9 cellular contexts compared by ENCODE assay signal in the genomic region with DNA sequence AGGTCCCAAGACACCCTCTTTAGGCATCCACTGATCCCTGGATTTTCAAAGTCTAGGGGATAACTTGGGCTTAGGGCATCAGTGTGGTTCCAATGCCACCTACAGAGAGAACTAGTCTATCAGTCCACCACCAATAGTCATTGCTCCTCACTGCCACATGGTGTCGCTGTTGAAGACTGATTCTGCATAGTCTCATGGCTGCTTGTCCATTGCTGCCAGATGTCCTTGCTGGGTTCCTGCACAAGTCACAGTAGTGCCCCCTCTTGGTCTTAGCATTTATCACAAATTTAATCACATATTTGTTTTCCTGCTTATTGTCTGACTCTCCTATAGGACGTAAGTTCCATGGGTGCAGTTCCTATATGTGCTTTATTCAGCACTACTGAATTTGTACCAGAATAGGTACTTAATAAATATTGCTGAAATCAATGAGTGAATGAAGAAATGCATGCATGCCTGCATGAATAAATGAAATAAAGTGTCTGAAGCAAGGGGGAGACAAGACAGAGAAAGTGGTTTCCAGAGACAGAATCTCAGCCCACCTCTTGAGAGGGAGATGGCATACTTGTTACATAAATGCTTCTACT. TPM values are rescaled to one million over a fixed set of nuclear protein-coding genes. Genes with fewer than 3 reads are reported as not detected.
DNase-seq lines count a peak whose midpoint lies in the region; ATAC-seq, FAIRE-seq and TF ChIP-seq lines count a peak whose summit lies in the region.
"Had no signal": no experiment of that assay in that cellular context is flagged by ENCODE, and none has a peak within 500 bp of the region (broad histone marks: within the 10 kb centered on the region; RNA-seq: fewer than 3 reads in every experiment).

No MANE protein-coding gene starts in this region.

- H3K4me1 Mint-ChIP-seq in activated CD4-positive, alpha-beta T cell treated with anti-CD3 and anti-CD28 coated beads, Interleukin-2, amount 10 ng/mL, durations not matched to agents 7 days and 5 days, result no peaks in the 10 kb centered on the region

- H3K4me3 ChIP-seq in esophagus squamous epithelium (no peak overlapping the region), small intestine (ENCODE audit: low read depth in 1 of 2, low read length in 2 of 2) (no peak overlapping the region)

- peak in 5 of 6 experiments; percentile 18 to 57 (median 26) for TF ChIP-seq CTCF in esophagus squamous epithelium (IDR thresholded peaks at IDR 0.05)

- WGBS in esophagus squamous epithelium, 2 donors, result 31 to 38% methylated on average over 2 of the region's 2 CpGs
- 47 to 50% (median 48%) methylated on average over 2 of the region's 2 CpGs for WGBS in small intestine, 3 donors

- peaks cover 28% of the 10 kb centered on the region for H3K9me3 Mint-ChIP-seq in activated CD4-positive, alpha-beta T cell treated with anti-CD3 and anti-CD28 coated beads, Interleukin-2, amount 10 ng/mL, durations not matched to agents 7 days and 5 days

- CTCF ChIA-PET in activated CD4-positive, alpha-beta T cell treated with anti-CD3 and anti-CD28 coated beads, Interleukin-2, amount 10 ng/mL, durations not matched to agents 7 days and 5 days (lab: Charles Lee), result no interaction called here

- H3K4me3 Mint-ChIP-seq in activated CD4-positive, alpha-beta T cell treated with anti-CD3 and anti-CD28 coated beads, Interleukin-2, amount 10 ng/mL, durations not matched to agents 7 days and 5 days, result no peak overlapping the region

- H3K27me3 ChIP-seq in esophagus squamous epithelium, result no peaks in the 10 kb centered on the region
- H3K27me3 ChIP-seq in small intestine (ENCODE audit: control insufficient read depth in 2 of 2, insufficient read depth in 2 of 2, low read length in 2 of 2), result no peaks in the 10 kb centered on the region

- H3K4me1 ChIP-seq in esophagus squamous epithelium (no peaks in the 10 kb centered on the region), small intestine (ENCODE audit: control insufficient read depth in 2 of 2, insufficient read depth in 1 of 2, low read depth in 1 of 2, low read length in 1 of 2) (no peaks in the 10 kb centered on the region)

- DNase-seq in activated effector memory CD4-positive, alpha-beta T cell treated with anti-CD3 and anti-CD28 coated beads, Interleukin-2, amount 50 U/mL, for 16 hours, result peak; percentile 64
- DNase-seq in activated effector memory CD4-positive, alpha-beta T cell treated with Interleukin-2 at 50 U/mL for 16 hours, result no peak
- DNase-seq in NCI-H2171 (lab: John Stamatoyannopoulos, UW), result peak; percentile 15
- peak; percentile 57 for DNase-seq in activated CD4-positive, alpha-beta T cell treated with anti-CD3 and anti-CD28 coated beads, Interleukin-2, amount 10 ng/mL, durations not matched to agents 7 days and 5 days
- DNase-seq in esophagus squamous epithelium (lab: John Stamatoyannopoulos, UW), result no peak
- peak; percentile 49 for DNase-seq in small intestine

- TF ChIP-seq POLR2A in esophagus squamous epithelium (IDR thresholded peaks at IDR 0.05), result no peak
- no peak for TF ChIP-seq POLR2A in GM18505 (IDR thresholded peaks at IDR 0.05; ENCODE audit: borderline replicate concordance, extremely low read depth, insufficient read depth, insufficient read length)

- no peaks in the 10 kb centered on the region for H3K27me3 Mint-ChIP-seq in activated CD4-positive, alpha-beta T cell treated with anti-CD3 and anti-CD28 coated beads, Interleukin-2, amount 10 ng/mL, durations not matched to agents 7 days and 5 days

- POLR2A ChIA-PET in activated CD4-positive, alpha-beta T cell treated with anti-CD3 and anti-CD28 coated beads, Interleukin-2, amount 10 ng/mL, durations not matched to agents 7 days and 5 days (lab: Charles Lee), result no interaction called here

- H3K9me3 ChIP-seq in esophagus squamous epithelium (peaks cover 0 to 16% (median 0%) of the 10 kb centered on the region in 3 donors), small intestine (ENCODE audit: control insufficient read depth, low read depth) (peaks cover 2% of the 10 kb centered on the region)

- intact Hi-C loops in esophagus squamous epithelium (cut with DNase I), result no loop called here

- H3K36me3 ChIP-seq in esophagus squamous epithelium (no peaks in the 10 kb centered on the region), small intestine (ENCODE audit: control insufficient read depth in 2 of 2, insufficient read depth in 2 of 2, low read length in 2 of 2) (no peaks in the 10 kb centered on the region)

- no peak overlapping the region for H3K27ac Mint-ChIP-seq in activated CD4-positive, alpha-beta T cell treated with anti-CD3 and anti-CD28 coated beads, Interleukin-2, amount 10 ng/mL, durations not matched to agents 7 days and 5 days

- H3K27ac ChIP-seq in esophagus squamous epithelium (no peak overlapping the region), small intestine (ENCODE audit: low read depth in 1 of 2, low read length in 1 of 2) (no peak overlapping the region)

- ATAC-seq in GM18498 (IDR thresholded peaks at IDR 0.05; ENCODE audit: unreplicated experiment) (no peak), GM18505 (IDR thresholded peaks at IDR 0.05; ENCODE audit: unreplicated experiment) (no peak)

- FAIRE-seq in small intestine (lab: Jason Lieb, UNC), result no peak
- FAIRE-seq: islet of Langerhans had no signal

- peaks cover 6% of the 10 kb centered on the region for H3K36me3 Mint-ChIP-seq in activated CD4-positive, alpha-beta T cell treated with anti-CD3 and anti-CD28 coated beads, Interleukin-2, amount 10 ng/mL, durations not matched to agents 7 days and 5 days (ENCODE audit: low read depth)

RNA-seq across cellular contexts. Expression of gene RALY, which starts 45.9 kb away (rescaled TPM):
- 100 to 1,000 TPM; 208 to 229 TPM for total RNA-seq in activated CD4-positive, alpha-beta T cell treated with anti-CD3 and anti-CD28 coated beads, Interleukin-2, amount 10 ng/mL, durations not matched to agents 7 days and 5 days
- 100 to 1,000 TPM in 2 of 4 donors, 10 to 100 TPM in 2; 70.3 to 100 (median 88.2) TPM for total RNA-seq in esophagus squamous epithelium
- 100 to 1,000 TPM; 138 to 166 (median 152) TPM for polyA plus RNA-seq in small intestine

Comparison
In these comparisons a context has a peak if more than half of its experiments do, and no peak if none do; other contexts are left out.
1. DNase-seq: peak in activated effector memory CD4-positive, alpha-beta T cell treated with anti-CD3 and anti-CD28 coated beads, Interleukin-2, amount 50 U/mL, for 16 hours (single experiment), NCI-H2171 (single experiment), activated CD4-positive, alpha-beta T cell treated with anti-CD3 and anti-CD28 coated beads, Interleukin-2, amount 10 ng/mL, durations not matched to agents 7 days and 5 days (single experiment) and small intestine (single experiment); none in activated effector memory CD4-positive, alpha-beta T cell treated with Interleukin-2 at 50 U/mL for 16 hours (single experiment) and esophagus squamous epithelium (single experiment).